Comparison of ENCODE assay signal across 15 cellular contexts in genomic region chr5:128021411-128021810, GRCh38.
"Had no signal": no experiment of that assay in that cellular context is flagged by ENCODE, and none has a peak within 500 bp of the region (broad histone marks: within the 10 kb centered on the region; RNA-seq: fewer than 3 reads in every experiment).

No MANE protein-coding gene starts in this region.

- H3K4me3 ChIP-seq: esophagus squamous epithelium, gastroesophageal sphincter, left ventricle myocardium inferior, lower lobe of right lung, right atrium auricular region, sigmoid colon, skin epidermis had no signal

- DNase-seq: effector memory CD8-positive, alpha-beta T cell; esophagus squamous epithelium; glutamatergic neuron; left cardiac atrium; left ventricle myocardium inferior; lower lobe of right lung; natural killer cell; sigmoid colon; stimulated activated CD4-positive, alpha-beta T cell treated with anti-CD3 and anti-CD28 coated beads, Interleukin-12 subunit alpha, Interleukin-12 subunit beta, amount 100 ng/mL, for 4 hours; stimulated activated naive CD4-positive, alpha-beta T cell; trophoblast cell had no signal

- FAIRE-seq: keratinocyte had no signal

- ATAC-seq: effector memory CD8-positive, alpha-beta T cell; gastroesophageal sphincter; left cardiac atrium; lower lobe of right lung; natural killer cell had no signal

- H3K27me3 ChIP-seq: esophagus squamous epithelium, gastroesophageal sphincter, right atrium auricular region, sigmoid colon had no signal

- H3K36me3 ChIP-seq: lower lobe of right lung, right atrium auricular region, sigmoid colon had no signal

- H3K27ac ChIP-seq: esophagus squamous epithelium, gastroesophageal sphincter, left ventricle myocardium inferior, lower lobe of right lung, right atrium auricular region, sigmoid colon, skin epidermis had no signal

- H3K4me1 ChIP-seq: esophagus squamous epithelium, gastroesophageal sphincter, lower lobe of right lung, right atrium auricular region, sigmoid colon had no signal

- H3K9me3 ChIP-seq: esophagus squamous epithelium, gastroesophageal sphincter, left ventricle myocardium inferior, lower lobe of right lung, right atrium auricular region, sigmoid colon had no signal
